In genomic region chr12:109736552-109737108, GRCh38 we compare ENCODE assay signal across 9 cellular contexts. TPM values are rescaled to one million over a fixed set of nuclear protein-coding genes. Genes with fewer than 3 reads are reported as not detected.
A peak's percentile ranks its signal among the peaks of the same experiment; 100 is the strongest.
DNase-seq lines count a peak whose midpoint lies in the region; ATAC-seq, FAIRE-seq and TF ChIP-seq lines count a peak whose summit lies in the region.
"Had no signal": no experiment of that assay in that cellular context is flagged by ENCODE, and none has a peak within 500 bp of the region (broad histone marks: within the 10 kb centered on the region; RNA-seq: fewer than 3 reads in every experiment).

No MANE protein-coding gene starts in this region.

- in situ Hi-C loops in GM12878 (cut with MboI): no loop called here

- H3K4me1 ChIP-seq in GM12878 (ENCODE audit: control insufficient read depth, insufficient read depth, low read length): no peaks in the 10 kb centered on the region
- peaks cover 20 to 54% (median 45%) of the 10 kb centered on the region in 4 donors for H3K4me1 ChIP-seq in liver (ENCODE audit: control insufficient read depth in 4 of 4, insufficient read depth in 4 of 4, low read length in 3 of 4)

- SMC1A ChIA-PET in GM12878 (lab: Charles Lee; ENCODE audit: uncharacterized antibody, unreplicated experiment): no interaction called here

- no peaks in the 10 kb centered on the region for H4K20me1 ChIP-seq in GM12878 (ENCODE audit: control insufficient read depth, insufficient read depth)

- TF ChIP-seq RAD21 in GM12878 (IDR thresholded peaks at IDR 0.05; ENCODE audit: insufficient read depth, low read depth, low read length): no peak
- no peak for TF ChIP-seq RAD21 in liver (IDR thresholded peaks at IDR 0.05)

- no peaks in the 10 kb centered on the region for H3K79me2 ChIP-seq in GM12878 (ENCODE audit: control insufficient read depth, insufficient read depth, low read length)

- no peak for TF ChIP-seq EP300 in GM12878 (IDR thresholded peaks at IDR 0.05; ENCODE audit: borderline replicate concordance in 1 of 2, control insufficient read depth in 1 of 2, low read depth in 2 of 2, low read length in 2 of 2)

- H3K27ac ChIP-seq in 22Rv1: peak overlapping the region; percentile 78
- H3K27ac ChIP-seq in GM12878 (ENCODE audit: control insufficient read depth, insufficient read depth): no peak overlapping the region
- no peak overlapping the region for H3K27ac ChIP-seq in liver (ENCODE audit: low read depth in 1 of 2, low read length in 2 of 2)
- H3K27ac ChIP-seq: tibial nerve had no signal

- TF ChIP-seq CTCF in 22Rv1 (IDR thresholded peaks at IDR 0.05) (no peak), GM12878 (IDR thresholded peaks at IDR 0.05 in 2 of 3, conservative IDR thresholded peaks at IDR 0.05 in 1 of 3; ENCODE audit: control insufficient read depth in 2 of 3, extremely low read depth in 1 of 3, insufficient read depth in 1 of 3, low read depth in 3 of 3, low read length in 3 of 3) (no peak), liver (IDR thresholded peaks at IDR 0.05; ENCODE audit: low read depth, low read length, missing input control) (no peak)

- H3K9me3 ChIP-seq in GM12878 (replicated peaks; ENCODE audit: control insufficient read depth, insufficient read depth, low read length) (no peaks in the 10 kb centered on the region), liver (ENCODE audit: control insufficient read depth in 4 of 4, low read length in 3 of 4) (no peaks in the 10 kb centered on the region)
- H3K9me3 ChIP-seq: tibial nerve had no signal

- H3K9ac ChIP-seq in GM12878 (ENCODE audit: control insufficient read depth, insufficient read depth, low read length) (no peak overlapping the region), liver (ENCODE audit: low read depth in 1 of 2, low read length in 2 of 2) (no peak overlapping the region)

- 32% methylated on average over 12 of the region's 12 CpGs for WGBS in GM12878 (ENCODE audit: insufficient coverage, insufficient replicate concordance, low lambda C conversion rate, missing lambda C conversion rate)
- WGBS in liver: 65% methylated on average over 12 of the region's 12 CpGs

- no peak overlapping the region for H2AFZ ChIP-seq in GM12878 (ENCODE audit: control insufficient read depth, low read depth, low read length)

- no TSS peak for BruUV-seq in GM12878 (replicated peaks; lab: Mats Ljungman, UMichigan)

- intact Hi-C loops in GM12878 (cut with micrococcal nuclease; ENCODE audit: unreplicated experiment): no loop called here

- POLR2A ChIA-PET in GM12878 (lab: Charles Lee): no interaction called here

- no peak for TF ChIP-seq POLR2A in GM12878 (IDR thresholded peaks at IDR 0.05; ENCODE audit: low read depth, low read length)

- CTCF ChIA-PET in GM12878 (lab: Yijun Ruan, JAX): no interaction called here

- RAD21 ChIA-PET in GM12878 (lab: Charles Lee; ENCODE audit: unreplicated experiment): no interaction called here

- DNase-seq in HT1080 (ENCODE audit: low read depth): peak; percentile 34
- DNase-seq in GM12878 (ENCODE audit: low read depth, low spot score): no peak
- no peak for DNase-seq in inferior parietal cortex (ENCODE audit: extremely low spot score)
- no peak for DNase-seq in dedifferentiated amniotic fluid mesenchymal stem cell (ENCODE audit: extremely low spot score)
- DNase-seq in NCI-H1048 (lab: John Stamatoyannopoulos, UW): no peak

- H3K4me3 ChIP-seq in GM12878 (no peak overlapping the region), liver (ENCODE audit: low read depth in 1 of 3, low read length in 3 of 3) (no peak overlapping the region)
- H3K4me3 ChIP-seq: tibial nerve had no signal

- no peak overlapping the region for H3K4me2 ChIP-seq in GM12878 (ENCODE audit: control insufficient read depth, insufficient read depth)

- H3K27me3 ChIP-seq in GM12878 (replicated peaks in 1 of 2; ENCODE audit: control insufficient read depth in 2 of 2, insufficient read depth in 2 of 2, low read length in 1 of 2) (no peaks in the 10 kb centered on the region; a peak in 3 of 4 replicates), liver (ENCODE audit: control insufficient read depth in 4 of 4, insufficient read depth in 4 of 4, low read length in 3 of 4) (no peaks in the 10 kb centered on the region)

- ATAC-seq in GM12878 (peak; percentile 53), HG02870 (IDR thresholded peaks at IDR 0.05; ENCODE audit: unreplicated experiment) (no peak)

- FAIRE-seq in GM12878 (lab: Jason Lieb, UNC): no peak

- H3K36me3 ChIP-seq in GM12878 (ENCODE audit: control insufficient read depth in 2 of 2, insufficient read depth in 2 of 2, low read length in 1 of 2) (no peaks in the 10 kb centered on the region), liver (ENCODE audit: control insufficient read depth in 4 of 4, insufficient read depth in 3 of 4, low read depth in 1 of 4, low read length in 3 of 4) (no peaks in the 10 kb centered on the region)
- H3K36me3 ChIP-seq: tibial nerve had no signal

TF ChIP-seq in GM12878, 131 proteins besides CTCF, POLR2A, EP300 and RAD21 (continues in another document):
- TF ChIP-seq HDAC2 (IDR thresholded peaks at IDR 0.05) (no peak), ZZZ3 (IDR thresholded peaks at IDR 0.05; ENCODE audit: control insufficient read depth, insufficient read length, low read depth) (no peak), POLR2AphosphoS5 (IDR thresholded peaks at IDR 0.05; ENCODE audit: low read length) (no peak)
- TF ChIP-seq, protein P1, sequence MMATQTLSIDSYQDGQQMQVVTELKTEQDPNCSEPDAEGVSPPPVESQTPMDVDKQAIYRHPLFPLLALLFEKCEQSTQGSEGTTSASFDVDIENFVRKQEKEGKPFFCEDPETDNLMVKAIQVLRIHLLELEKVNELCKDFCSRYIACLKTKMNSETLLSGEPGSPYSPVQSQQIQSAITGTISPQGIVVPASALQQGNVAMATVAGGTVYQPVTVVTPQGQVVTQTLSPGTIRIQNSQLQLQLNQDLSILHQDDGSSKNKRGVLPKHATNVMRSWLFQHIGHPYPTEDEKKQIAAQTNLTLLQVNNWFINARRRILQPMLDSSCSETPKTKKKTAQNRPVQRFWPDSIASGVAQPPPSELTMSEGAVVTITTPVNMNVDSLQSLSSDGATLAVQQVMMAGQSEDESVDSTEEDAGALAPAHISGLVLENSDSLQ (IDR thresholded peaks at IDR 0.05): no peak

TF ChIP-seq in liver, 16 proteins besides CTCF, POLR2A, EP300 and RAD21:
- peak; percentile 96 for TF ChIP-seq REST (IDR thresholded peaks at IDR 0.05)
- TF ChIP-seq FOXA1 (IDR thresholded peaks at IDR 0.05): no peak

RNA-seq across cellular contexts. Expression of gene FAM222A, which starts 23.0 kb away (rescaled TPM):
- 1.9 TPM in 2 replicates for total RNA-seq in HT1080 (2014; rRNA removed; shearing (Covaris generic))
- 0.68 and 0.78 TPM in 2 replicates for polyA plus RNA-seq in HT1080 (2015; cell fraction: cytosol; rRNA removed)
- 0.24 and 0.62 TPM in 2 replicates for polyA plus RNA-seq in HT1080 (2015; cell fraction: nucleus; rRNA removed)
- 0.32 TPM in 1 of 2 replicates, not detected in the other for total RNA-seq in GM12878 (2013; cell fraction: nucleolus; rRNA removed)
- total RNA-seq in GM12878 (2014; rRNA removed) (0.05 and 0.28 TPM in 2 replicates), GM12878 (2014; rRNA removed; fragmentation: Illumina TruSeq; extraction: Trizol) (0.09 TPM in 1 of 2 replicates, not detected in the other), GM12878 (2021) (0.37 and 0.49 TPM in 2 replicates), liver (1 to 10 TPM; 1.8 to 2.2 TPM)
- not detected for polyA plus RNA-seq in GM12878 (2011; ENCODE audit: low read depth)
- polyA plus RNA-seq in GM12878 (2011; rRNA removed) (0.06 and 0.14 TPM in 2 replicates), GM12878 (2014; fragmentation: Illumina TruSeq; extraction: Trizol) (0.06 TPM in 1 of 2 replicates, not detected in the other), GM12878 (2014; fragmentation: Nextera tagmentation; extraction: Ambion mirVana) (under 1 TPM in 1 of 2 experiments, not detected in 1; 0.04 TPM), GM12878 (2014; rRNA removed) (0.04 and 0.38 TPM in 2 replicates), GM12878 (2016; fragmentation: Nextera tagmentation; extraction: Ambion mirVana) (not detected), liver (1 to 10 TPM in 1 of 2 donors, under 1 TPM in 1; 0.97 to 2.0 TPM)
- polyA plus RNA-seq in GM12878 (2011; cell fraction: cytosol; rRNA removed): 0.16 and 0.17 TPM in 2 replicates
- polyA plus RNA-seq in GM12878 (2011; cell fraction: nucleus; rRNA removed): 0.12 and 0.22 TPM in 2 replicates
- polyA plus RNA-seq in GM12878 (2012): 0.09 and 0.13 TPM in 2 replicates
- polyA minus RNA-seq in GM12878 (2011; rRNA and poly(A)+ RNA removed): 0.10 TPM in 1 of 2 replicates, not detected in the other
- 1.0 TPM in 1 of 2 replicates, not detected in the other for polyA minus RNA-seq in GM12878 (2011; cell fraction: cytosol; rRNA and poly(A)+ RNA removed)
- 0.12 and 0.38 TPM in 2 replicates for polyA minus RNA-seq in GM12878 (2011; cell fraction: nucleus; rRNA and poly(A)+ RNA removed)
